Comparison of ENCODE assay signal across 8 cellular contexts in genomic region chr7:55140221-55140980, GRCh38.
DNase-seq lines count a peak whose midpoint lies in the region; ATAC-seq and TF ChIP-seq lines count a peak whose summit lies in the region.

No MANE protein-coding gene starts in this region.

- H3K4me2 ChIP-seq in BLaER1 treated with 17β-estradiol and CSF1 and Interleukin-3, amounts not matched to agents 10 nM and 100 nM, result peak overlapping the region in 9 of 11 experiments; percentile 8 to 65 (median 39); a peak in 13 of 22 replicates

- peaks cover 12% of the 10 kb centered on the region for H3K4me1 Mint-ChIP-seq in activated T-helper 1 cell treated with anti-CD3 and anti-CD28 coated beads, Interleukin-12 subunit alpha, Interleukin-12 subunit beta, Interleukin-2, Interleukin-4 antibody, amounts not matched to agents 30 ng/mL and 10 ng/mL and 1 ng/mL, durations not matched to agents 14 hours and 24 hours and 36 hours (ENCODE audit: low read depth)
- peaks cover 4% of the 10 kb centered on the region for H3K4me1 Mint-ChIP-seq in progenitor cell of endocrine pancreas (ENCODE audit: low read depth)

- no peak for TF ChIP-seq CTCF in fibroblast of the aortic adventitia (IDR thresholded peaks at IDR 0.05; ENCODE audit: insufficient read depth, low read length)
- no peak for TF ChIP-seq CTCF in spleen (IDR thresholded peaks at IDR 0.05 in 8 of 11, conservative IDR thresholded peaks at IDR 0.05 in 3 of 11)
- no peak for TF ChIP-seq CTCF in progenitor cell of endocrine pancreas (IDR thresholded peaks at IDR 0.05; ENCODE audit: unreplicated experiment)

- no peaks in the 10 kb centered on the region for H3K36me3 Mint-ChIP-seq in activated T-helper 1 cell treated with anti-CD3 and anti-CD28 coated beads, Interleukin-12 subunit alpha, Interleukin-12 subunit beta, Interleukin-2, Interleukin-4 antibody, amounts not matched to agents 30 ng/mL and 10 ng/mL and 1 ng/mL, durations not matched to agents 14 hours and 24 hours and 36 hours (ENCODE audit: low read depth)
- peaks cover 8% of the 10 kb centered on the region for H3K36me3 Mint-ChIP-seq in progenitor cell of endocrine pancreas (ENCODE audit: insufficient read depth)

- WGBS in spleen, 5 donors, result 49 to 58% (median 53%) methylated on average over 7 to 8 of the region's 8 CpGs

- peaks cover 0 to 14% (median 5%) of the 10 kb centered on the region in 11 experiments; a peak in 10 of 22 replicates for H3K9me3 ChIP-seq in BLaER1 treated with 17β-estradiol and CSF1 and Interleukin-3, amounts not matched to agents 10 nM and 100 nM (replicated peaks in 1 of 11)
- peaks cover 0 to 17% (median 10%) of the 10 kb centered on the region in 8 donors for H3K9me3 ChIP-seq in spleen

- H3K27ac ChIP-seq in BLaER1 treated with 17β-estradiol and CSF1 and Interleukin-3, amounts not matched to agents 10 nM and 100 nM, result peak overlapping the region in 9 of 11 experiments; percentile 3 to 68 (median 29); a peak in 13 of 22 replicates
- no peak overlapping the region for H3K27ac ChIP-seq in spleen

- H3K4me1 ChIP-seq in BLaER1 treated with 17β-estradiol and CSF1 and Interleukin-3, amounts not matched to agents 10 nM and 100 nM, result peaks cover 0 to 18% (median 10%) of the 10 kb centered on the region in 10 experiments; a peak in 12 of 20 replicates
- peaks cover 0 to 10% (median 3%) of the 10 kb centered on the region in 6 donors for H3K4me1 ChIP-seq in spleen

- no peak overlapping the region for H3K4me3 ChIP-seq in BLaER1 treated with 17β-estradiol and CSF1 and Interleukin-3, amounts not matched to agents 10 nM and 100 nM
- H3K4me3 ChIP-seq in fibroblast of the aortic adventitia (ENCODE audit: low read depth, low read length) (no peak overlapping the region), spleen (no peak overlapping the region)

- TF ChIP-seq POLR2A in spleen (IDR thresholded peaks at IDR 0.05), result no peak

- peaks cover 6% of the 10 kb centered on the region for H3K9me3 Mint-ChIP-seq in activated T-helper 1 cell treated with anti-CD3 and anti-CD28 coated beads, Interleukin-12 subunit alpha, Interleukin-12 subunit beta, Interleukin-2, Interleukin-4 antibody, amounts not matched to agents 30 ng/mL and 10 ng/mL and 1 ng/mL, durations not matched to agents 14 hours and 24 hours and 36 hours
- peaks cover 7% of the 10 kb centered on the region for H3K9me3 Mint-ChIP-seq in progenitor cell of endocrine pancreas (ENCODE audit: low read depth)

- no peak overlapping the region for H3K27ac Mint-ChIP-seq in activated T-helper 1 cell treated with anti-CD3 and anti-CD28 coated beads, Interleukin-12 subunit alpha, Interleukin-12 subunit beta, Interleukin-2, Interleukin-4 antibody, amounts not matched to agents 30 ng/mL and 10 ng/mL and 1 ng/mL, durations not matched to agents 14 hours and 24 hours and 36 hours
- no peak overlapping the region for H3K27ac Mint-ChIP-seq in progenitor cell of endocrine pancreas

- DNase-seq in fibroblast of the aortic adventitia (ENCODE audit: low read depth) (peak; percentile 69), cerebellar cortex (ENCODE audit: low spot score) (no peak), spleen (no peak), progenitor cell of endocrine pancreas (ENCODE audit: low spot score, unreplicated experiment) (no peak)
- DNase-seq in activated T-helper 1 cell treated with anti-CD3 and anti-CD28 coated beads, Interleukin-12 subunit alpha, Interleukin-12 subunit beta, Interleukin-2, Interleukin-4 antibody, amounts not matched to agents 30 ng/mL and 10 ng/mL and 1 ng/mL, durations not matched to agents 14 hours and 24 hours and 36 hours (ENCODE audit: low spot score), result no peak

- intact Hi-C loops in activated T-helper 1 cell treated with anti-CD3 and anti-CD28 coated beads, Interleukin-12 subunit alpha, Interleukin-12 subunit beta, Interleukin-2, Interleukin-4 antibody, amounts not matched to agents 30 ng/mL and 10 ng/mL and 1 ng/mL, durations not matched to agents 14 hours and 24 hours and 36 hours (cut with micrococcal nuclease), result no loop called here
- intact Hi-C loops in spleen (cut with DNase I; ENCODE audit: low total_unique reads), result no loop called here

- no peak overlapping the region for H3K4me3 Mint-ChIP-seq in activated T-helper 1 cell treated with anti-CD3 and anti-CD28 coated beads, Interleukin-12 subunit alpha, Interleukin-12 subunit beta, Interleukin-2, Interleukin-4 antibody, amounts not matched to agents 30 ng/mL and 10 ng/mL and 1 ng/mL, durations not matched to agents 14 hours and 24 hours and 36 hours
- H3K4me3 Mint-ChIP-seq in progenitor cell of endocrine pancreas (ENCODE audit: low read depth), result no peak overlapping the region

- no peaks in the 10 kb centered on the region for H3K36me3 ChIP-seq in BLaER1 treated with 17β-estradiol and CSF1 and Interleukin-3, amounts not matched to agents 10 nM and 100 nM
- peaks cover 0 to 22% (median 0%) of the 10 kb centered on the region in 6 donors for H3K36me3 ChIP-seq in spleen

- peaks cover 16% of the 10 kb centered on the region for H3K27me3 Mint-ChIP-seq in activated T-helper 1 cell treated with anti-CD3 and anti-CD28 coated beads, Interleukin-12 subunit alpha, Interleukin-12 subunit beta, Interleukin-2, Interleukin-4 antibody, amounts not matched to agents 30 ng/mL and 10 ng/mL and 1 ng/mL, durations not matched to agents 14 hours and 24 hours and 36 hours (ENCODE audit: insufficient read depth)
- no peaks in the 10 kb centered on the region for H3K27me3 Mint-ChIP-seq in progenitor cell of endocrine pancreas

- ATAC-seq in GM19452 (IDR thresholded peaks at IDR 0.05; ENCODE audit: unreplicated experiment) (peak; percentile 92), HG03439 (IDR thresholded peaks at IDR 0.05; ENCODE audit: unreplicated experiment) (peak; percentile 85)

- H3K27me3 ChIP-seq in BLaER1 treated with 17β-estradiol and CSF1 and Interleukin-3, amounts not matched to agents 10 nM and 100 nM, result peaks cover 0 to 10% (median 0%) of the 10 kb centered on the region in 11 experiments; a peak in 1 of 22 replicates
- H3K27me3 ChIP-seq in spleen (replicated peaks in 1 of 7), result peaks cover 0 to 12% (median 0%) of the 10 kb centered on the region in 7 donors

- no peak overlapping the region for H3K9ac ChIP-seq in BLaER1 treated with 17β-estradiol and CSF1 and Interleukin-3, amounts not matched to agents 10 nM and 100 nM

- H4K20me1 ChIP-seq in BLaER1 treated with 17β-estradiol and CSF1 and Interleukin-3, amounts not matched to agents 10 nM and 100 nM, result no peaks in the 10 kb centered on the region

Comparison
In these comparisons a context has a peak if more than half of its experiments do, and no peak if none do; other contexts are left out.
1. H3K27ac ChIP-seq: peak in BLaER1 treated with 17β-estradiol and CSF1 and Interleukin-3, amounts not matched to agents 10 nM and 100 nM (9 of 11); none in spleen (0 of 8).